1 cellular context compared by ENCODE assay signal in genomic region chr19:17305517-17306284, GRCh38.
A peak's percentile ranks its signal among the peaks of the same experiment; 100 is the strongest.
TF ChIP-seq lines count a peak whose summit lies in the region.

Gene MRPL34 (plus strand): TSS chr19:17305872. CDS start chr19:17305893, 21 bp downstream.

TF ChIP-seq in HepG2, 621 proteins besides CTCF, POLR2A, EP300 and RAD21 (continued from another document and continues in another):
- TF ChIP-seq CC2D1A (CRISPR knock-in tag; IDR thresholded peaks at IDR 0.05), result 0 out of 2 replicates have a peak, but pooled peaks have one; percentile 59
- TF ChIP-seq POGZ (CRISPR knock-in tag; IDR thresholded peaks at IDR 0.05), result no peak
- peak; percentile 68; the same call in 1 of the 2 replicates for TF ChIP-seq MIER2 (CRISPR knock-in tag; IDR thresholded peaks at IDR 0.05)
- TF ChIP-seq ETV6 (CRISPR knock-in tag; conservative IDR thresholded peaks at IDR 0.05), result 0 out of 2 replicates have a peak, but pooled peaks have one; percentile 27
- TF ChIP-seq, protein P1, sequence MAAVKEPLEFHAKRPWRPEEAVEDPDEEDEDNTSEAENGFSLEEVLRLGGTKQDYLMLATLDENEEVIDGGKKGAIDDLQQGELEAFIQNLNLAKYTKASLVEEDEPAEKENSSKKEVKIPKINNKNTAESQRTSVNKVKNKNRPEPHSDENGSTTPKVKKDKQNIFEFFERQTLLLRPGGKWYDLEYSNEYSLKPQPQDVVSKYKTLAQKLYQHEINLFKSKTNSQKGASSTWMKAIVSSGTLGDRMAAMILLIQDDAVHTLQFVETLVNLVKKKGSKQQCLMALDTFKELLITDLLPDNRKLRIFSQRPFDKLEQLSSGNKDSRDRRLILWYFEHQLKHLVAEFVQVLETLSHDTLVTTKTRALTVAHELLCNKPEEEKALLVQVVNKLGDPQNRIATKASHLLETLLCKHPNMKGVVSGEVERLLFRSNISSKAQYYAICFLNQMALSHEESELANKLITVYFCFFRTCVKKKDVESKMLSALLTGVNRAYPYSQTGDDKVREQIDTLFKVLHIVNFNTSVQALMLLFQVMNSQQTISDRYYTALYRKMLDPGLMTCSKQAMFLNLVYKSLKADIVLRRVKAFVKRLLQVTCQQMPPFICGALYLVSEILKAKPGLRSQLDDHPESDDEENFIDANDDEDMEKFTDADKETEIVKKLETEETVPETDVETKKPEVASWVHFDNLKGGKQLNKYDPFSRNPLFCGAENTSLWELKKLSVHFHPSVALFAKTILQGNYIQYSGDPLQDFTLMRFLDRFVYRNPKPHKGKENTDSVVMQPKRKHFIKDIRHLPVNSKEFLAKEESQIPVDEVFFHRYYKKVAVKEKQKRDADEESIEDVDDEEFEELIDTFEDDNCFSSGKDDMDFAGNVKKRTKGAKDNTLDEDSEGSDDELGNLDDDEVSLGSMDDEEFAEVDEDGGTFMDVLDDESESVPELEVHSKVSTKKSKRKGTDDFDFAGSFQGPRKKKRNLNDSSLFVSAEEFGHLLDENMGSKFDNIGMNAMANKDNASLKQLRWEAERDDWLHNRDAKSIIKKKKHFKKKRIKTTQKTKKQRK (IDR thresholded peaks at IDR 0.05; ENCODE audit: low read length), result no peak
- no peak for TF ChIP-seq KDM1A (CRISPR knock-in tag; IDR thresholded peaks at IDR 0.05)
- TF ChIP-seq ZNF329 (CRISPR knock-in tag; IDR thresholded peaks at IDR 0.05; ENCODE audit: low read depth), result 0 out of 2 replicates have a peak, but pooled peaks have one; percentile 17
- TF ChIP-seq FOXO1 (CRISPR knock-in tag; IDR thresholded peaks at IDR 0.05), result peak; percentile 48; the same call in 1 of the 2 replicates
- no peak for TF ChIP-seq DNMT1 (CRISPR knock-in tag; IDR thresholded peaks at IDR 0.05)
- TF ChIP-seq CAMTA2 (CRISPR knock-in tag; IDR thresholded peaks at IDR 0.05; ENCODE audit: borderline replicate concordance), result 0 out of 2 replicates have a peak, but pooled peaks have one; percentile 74
- TF ChIP-seq ZSCAN9 (CRISPR knock-in tag; IDR thresholded peaks at IDR 0.05; ENCODE audit: borderline replicate concordance), result no peak; the same call in 1 of the 2 replicates
- TF ChIP-seq HNRNPH1 (optimal IDR thresholded peaks at IDR 0.05; ENCODE audit: low read depth, low read length), result no peak
- TF ChIP-seq CCAR2 (optimal IDR thresholded peaks at IDR 0.05; ENCODE audit: low read depth, low read length), result no peak
- TF ChIP-seq EZH2 (conservative IDR thresholded peaks at IDR 0.05; ENCODE audit: low read depth, low read length), result no peak
- TF ChIP-seq NBN (conservative IDR thresholded peaks at IDR 0.05), result no peak
- peak; percentile 86 for TF ChIP-seq ZNF335 (CRISPR knock-in tag; IDR thresholded peaks at IDR 0.05)
- TF ChIP-seq, protein P2, sequence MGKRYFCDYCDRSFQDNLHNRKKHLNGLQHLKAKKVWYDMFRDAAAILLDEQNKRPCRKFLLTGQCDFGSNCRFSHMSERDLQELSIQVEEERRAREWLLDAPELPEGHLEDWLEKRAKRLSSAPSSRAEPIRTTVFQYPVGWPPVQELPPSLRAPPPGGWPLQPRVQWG (CRISPR knock-in tag; IDR thresholded peaks at IDR 0.05; ENCODE audit: borderline replicate concordance, low read depth), result no peak
- no peak for TF ChIP-seq ZNF354B (CRISPR knock-in tag; IDR thresholded peaks at IDR 0.05)
- TF ChIP-seq RFXANK (CRISPR knock-in tag; IDR thresholded peaks at IDR 0.05), result 0 out of 2 replicates have a peak, but pooled peaks have one; percentile 68
- TF ChIP-seq ZBTB38 (CRISPR knock-in tag; IDR thresholded peaks at IDR 0.05), result peak; percentile 61; the same call in 1 of the 2 replicates
- no peak; the same call in 1 of the 2 replicates for TF ChIP-seq ZBTB1 (CRISPR knock-in tag; IDR thresholded peaks at IDR 0.05; ENCODE audit: borderline replicate concordance)
- TF ChIP-seq ZNF652 (CRISPR knock-in tag; IDR thresholded peaks at IDR 0.05; ENCODE audit: borderline replicate concordance, low read depth), result 0 out of 2 replicates have a peak, but pooled peaks have one; percentile 18
- peak; percentile 75; the same call in 1 of the 2 replicates for TF ChIP-seq MYPOP (CRISPR knock-in tag; IDR thresholded peaks at IDR 0.05)
- peak; percentile 81 for TF ChIP-seq KDM5B (CRISPR knock-in tag; IDR thresholded peaks at IDR 0.05; ENCODE audit: borderline replicate concordance)
- peak; percentile 69; the same call in 1 of the 2 replicates for TF ChIP-seq ZSCAN20 (CRISPR knock-in tag; IDR thresholded peaks at IDR 0.05; ENCODE audit: borderline replicate concordance)
- TF ChIP-seq ZNF446 (CRISPR knock-in tag; IDR thresholded peaks at IDR 0.05), result 0 out of 2 replicates have a peak, but pooled peaks have one; percentile 7
- TF ChIP-seq ZMYM4 (CRISPR knock-in tag; IDR thresholded peaks at IDR 0.05), result peak; percentile 34
- TF ChIP-seq AKAP8 (CRISPR knock-in tag; IDR thresholded peaks at IDR 0.05), result peak; percentile 43; the same call in 1 of the 2 replicates
- peak; percentile 2; the same call in 1 of the 2 replicates for TF ChIP-seq ZNF160 (CRISPR knock-in tag; IDR thresholded peaks at IDR 0.05)
- no peak for TF ChIP-seq SCMH1 (CRISPR knock-in tag; IDR thresholded peaks at IDR 0.05; ENCODE audit: borderline replicate concordance)
- TF ChIP-seq ZFP41 (CRISPR knock-in tag; IDR thresholded peaks at IDR 0.05; ENCODE audit: borderline replicate concordance), result no peak
- 0 out of 2 replicates have a peak, but pooled peaks have one; percentile 23 for TF ChIP-seq RARA (CRISPR knock-in tag; IDR thresholded peaks at IDR 0.05)
- TF ChIP-seq ZNF574 (CRISPR knock-in tag; IDR thresholded peaks at IDR 0.05), result peak; percentile 57; the same call in 1 of the 2 replicates
- no peak for TF ChIP-seq NR2F2 (IDR thresholded peaks at IDR 0.05; ENCODE audit: borderline replicate concordance, low read depth)
- TF ChIP-seq GMEB2 (CRISPR knock-in tag; IDR thresholded peaks at IDR 0.05; ENCODE audit: low read depth), result no peak
- no peak for TF ChIP-seq EED (CRISPR knock-in tag; IDR thresholded peaks at IDR 0.05)
- TF ChIP-seq, protein P3, sequence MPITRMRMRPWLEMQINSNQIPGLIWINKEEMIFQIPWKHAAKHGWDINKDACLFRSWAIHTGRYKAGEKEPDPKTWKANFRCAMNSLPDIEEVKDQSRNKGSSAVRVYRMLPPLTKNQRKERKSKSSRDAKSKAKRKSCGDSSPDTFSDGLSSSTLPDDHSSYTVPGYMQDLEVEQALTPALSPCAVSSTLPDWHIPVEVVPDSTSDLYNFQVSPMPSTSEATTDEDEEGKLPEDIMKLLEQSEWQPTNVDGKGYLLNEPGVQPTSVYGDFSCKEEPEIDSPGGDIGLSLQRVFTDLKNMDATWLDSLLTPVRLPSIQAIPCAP (CRISPR knock-in tag; IDR thresholded peaks at IDR 0.05; ENCODE audit: low read depth), result 0 out of 2 replicates have a peak, but pooled peaks have one; percentile 12
- TF ChIP-seq, protein P4, sequence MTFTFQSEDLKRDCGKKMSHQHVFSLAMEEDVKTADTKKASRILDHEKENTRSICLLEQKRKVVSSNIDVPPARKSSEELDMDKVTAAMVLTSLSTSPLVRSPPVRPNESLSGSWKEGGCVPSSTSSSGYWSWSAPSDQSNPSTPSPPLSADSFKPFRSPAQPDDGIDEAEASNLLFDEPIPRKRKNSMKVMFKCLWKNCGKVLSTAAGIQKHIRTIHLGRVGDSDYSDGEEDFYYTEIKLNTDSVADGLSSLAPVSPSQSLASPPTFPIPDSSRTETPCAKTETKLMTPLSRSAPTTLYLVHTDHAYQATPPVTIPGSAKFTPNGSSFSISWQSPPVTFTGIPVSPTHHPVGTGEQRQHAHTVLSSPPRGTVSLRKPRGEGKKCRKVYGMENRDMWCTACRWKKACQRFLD (CRISPR knock-in tag; IDR thresholded peaks at IDR 0.05; ENCODE audit: borderline replicate concordance), result 0 out of 2 replicates have a peak, but pooled peaks have one; percentile 62
- TF ChIP-seq ZSCAN25 (CRISPR knock-in tag; IDR thresholded peaks at IDR 0.05), result no peak
- TF ChIP-seq SIX1 (CRISPR knock-in tag; IDR thresholded peaks at IDR 0.05; ENCODE audit: borderline replicate concordance), result no peak; the same call in 1 of the 2 replicates
- no peak for TF ChIP-seq ZXDC (CRISPR knock-in tag; IDR thresholded peaks at IDR 0.05)
- TF ChIP-seq, protein P5, sequence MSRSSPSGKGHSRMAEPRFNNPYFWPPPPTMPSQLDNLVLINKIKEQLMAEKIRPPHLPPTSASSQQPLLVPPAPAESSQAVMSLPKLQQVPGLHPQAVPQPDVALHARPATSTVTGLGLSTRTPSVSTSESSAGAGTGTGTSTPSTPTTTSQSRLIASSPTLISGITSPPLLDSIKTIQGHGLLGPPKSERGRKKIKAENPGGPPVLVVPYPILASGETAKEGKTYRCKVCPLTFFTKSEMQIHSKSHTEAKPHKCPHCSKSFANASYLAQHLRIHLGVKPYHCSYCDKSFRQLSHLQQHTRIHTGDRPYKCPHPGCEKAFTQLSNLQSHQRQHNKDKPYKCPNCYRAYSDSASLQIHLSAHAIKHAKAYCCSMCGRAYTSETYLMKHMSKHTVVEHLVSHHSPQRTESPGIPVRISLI (CRISPR knock-in tag; IDR thresholded peaks at IDR 0.05; ENCODE audit: borderline replicate concordance), result no peak
- TF ChIP-seq PHF21A (CRISPR knock-in tag; IDR thresholded peaks at IDR 0.05), result peak; percentile 89
- no peak; the same call in 1 of the 2 replicates for TF ChIP-seq FOXC1 (CRISPR knock-in tag; IDR thresholded peaks at IDR 0.05; ENCODE audit: borderline replicate concordance)
- TF ChIP-seq YY1 (IDR thresholded peaks at IDR 0.05; ENCODE audit: insufficient read depth, insufficient replicate concordance, low read depth, low read length), result peak; percentile 68
- TF ChIP-seq KMT2A (CRISPR knock-in tag; IDR thresholded peaks at IDR 0.05), result no peak
- no peak for TF ChIP-seq ZNF180 (CRISPR knock-in tag; IDR thresholded peaks at IDR 0.05; ENCODE audit: borderline replicate concordance, low read depth)
- TF ChIP-seq TAF1 (CRISPR knock-in tag; IDR thresholded peaks at IDR 0.05), result peak; percentile 72; the same call in 1 of the 2 replicates
- no peak for TF ChIP-seq CENPT (CRISPR knock-in tag; IDR thresholded peaks at IDR 0.05; ENCODE audit: low read depth)
- no peak for TF ChIP-seq ZNF616 (CRISPR knock-in tag; IDR thresholded peaks at IDR 0.05; ENCODE audit: low read depth)
- no peak for TF ChIP-seq ZSCAN30 (CRISPR knock-in tag; IDR thresholded peaks at IDR 0.05)
- TF ChIP-seq, protein P6, sequence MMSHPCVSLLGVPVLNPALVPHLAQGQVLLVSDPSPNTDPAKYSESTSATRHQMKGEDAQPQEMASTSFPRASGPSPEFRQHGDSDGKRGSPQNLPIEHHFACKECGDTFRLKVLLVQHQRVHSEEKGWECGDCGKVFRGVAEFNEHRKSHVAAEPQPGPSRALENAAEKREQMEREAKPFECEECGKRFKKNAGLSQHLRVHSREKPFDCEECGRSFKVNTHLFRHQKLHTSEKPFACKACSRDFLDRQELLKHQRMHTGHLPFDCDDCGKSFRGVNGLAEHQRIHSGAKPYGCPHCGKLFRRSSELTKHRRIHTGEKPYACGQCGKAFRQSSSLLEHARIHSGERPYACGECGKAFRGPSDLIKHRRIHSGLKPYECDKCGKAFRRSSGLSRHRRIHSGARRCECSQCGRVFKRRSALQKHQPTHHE (CRISPR knock-in tag; IDR thresholded peaks at IDR 0.05; ENCODE audit: borderline replicate concordance), result no peak
